1 cellular context compared by ENCODE assay signal in the genomic region with DNA sequence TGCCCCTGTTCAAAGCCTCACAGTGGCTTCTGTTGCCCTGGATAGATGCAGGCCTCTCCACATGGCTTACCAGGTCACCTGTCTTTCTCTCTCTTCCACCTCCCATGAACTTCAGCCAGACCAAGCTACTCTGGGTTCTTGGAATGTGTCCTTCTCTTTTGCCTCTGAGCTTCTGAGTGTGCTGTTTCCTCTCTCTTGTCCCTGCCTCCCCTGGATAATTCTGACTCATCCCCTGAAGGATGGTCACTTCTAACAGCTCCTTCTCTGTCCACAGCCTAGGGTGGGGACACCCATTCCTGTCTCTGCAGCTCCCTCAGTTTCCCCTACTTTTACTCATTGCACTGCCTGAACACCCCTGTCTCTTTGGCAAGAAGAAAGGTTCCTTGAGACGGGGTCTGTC.
TF ChIP-seq lines count a peak whose summit lies in the region.

No MANE protein-coding gene starts in this region.

TF ChIP-seq in A549, 52 proteins besides CTCF, POLR2A, EP300 and RAD21 (continued from another document):
- TF ChIP-seq RFX5 (IDR thresholded peaks at IDR 0.05) = no peak
- TF ChIP-seq, protein P1, sequence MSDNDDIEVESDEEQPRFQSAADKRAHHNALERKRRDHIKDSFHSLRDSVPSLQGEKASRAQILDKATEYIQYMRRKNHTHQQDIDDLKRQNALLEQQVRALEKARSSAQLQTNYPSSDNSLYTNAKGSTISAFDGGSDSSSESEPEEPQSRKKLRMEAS (IDR thresholded peaks at IDR 0.05) = no peak
- TF ChIP-seq, protein P2, sequence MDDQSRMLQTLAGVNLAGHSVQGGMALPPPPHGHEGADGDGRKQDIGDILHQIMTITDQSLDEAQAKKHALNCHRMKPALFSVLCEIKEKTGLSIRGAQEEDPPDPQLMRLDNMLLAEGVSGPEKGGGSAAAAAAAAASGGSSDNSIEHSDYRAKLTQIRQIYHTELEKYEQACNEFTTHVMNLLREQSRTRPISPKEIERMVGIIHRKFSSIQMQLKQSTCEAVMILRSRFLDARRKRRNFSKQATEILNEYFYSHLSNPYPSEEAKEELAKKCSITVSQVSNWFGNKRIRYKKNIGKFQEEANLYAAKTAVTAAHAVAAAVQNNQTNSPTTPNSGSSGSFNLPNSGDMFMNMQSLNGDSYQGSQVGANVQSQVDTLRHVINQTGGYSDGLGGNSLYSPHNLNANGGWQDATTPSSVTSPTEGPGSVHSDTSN (IDR thresholded peaks at IDR 0.05) = no peak
- TF ChIP-seq RCOR1 (IDR thresholded peaks at IDR 0.05; ENCODE audit: low read depth, low read length) = no peak
- TF ChIP-seq, protein P3, sequence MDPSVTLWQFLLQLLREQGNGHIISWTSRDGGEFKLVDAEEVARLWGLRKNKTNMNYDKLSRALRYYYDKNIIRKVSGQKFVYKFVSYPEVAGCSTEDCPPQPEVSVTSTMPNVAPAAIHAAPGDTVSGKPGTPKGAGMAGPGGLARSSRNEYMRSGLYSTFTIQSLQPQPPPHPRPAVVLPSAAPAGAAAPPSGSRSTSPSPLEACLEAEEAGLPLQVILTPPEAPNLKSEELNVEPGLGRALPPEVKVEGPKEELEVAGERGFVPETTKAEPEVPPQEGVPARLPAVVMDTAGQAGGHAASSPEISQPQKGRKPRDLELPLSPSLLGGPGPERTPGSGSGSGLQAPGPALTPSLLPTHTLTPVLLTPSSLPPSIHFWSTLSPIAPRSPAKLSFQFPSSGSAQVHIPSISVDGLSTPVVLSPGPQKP (IDR thresholded peaks at IDR 0.05; ENCODE audit: low read depth, low read length) = no peak
- TF ChIP-seq FOXS1 (CRISPR knock-in tag; IDR thresholded peaks at IDR 0.05) = no peak
- no peak for TF ChIP-seq CEBPB (IDR thresholded peaks at IDR 0.05)
